Comparison of ENCODE assay signal across 29 cellular contexts in genomic region chr16:19164285-19164684, GRCh38. TPM values are rescaled to one million over a fixed set of nuclear protein-coding genes. Genes with fewer than 3 reads are reported as not detected.
"Had no signal": no experiment of that assay in that cellular context is flagged by ENCODE, and none has a peak within 500 bp of the region (broad histone marks: within the 10 kb centered on the region; RNA-seq: fewer than 3 reads in every experiment).

No MANE protein-coding gene starts in this region.

- H3K9ac ChIP-seq: neural progenitor cell had no signal

- H3K9me3 ChIP-seq: lower lobe of right lung, ovary, suprapubic skin, thoracic aorta, tibial artery, uterus had no signal

- H3K27ac ChIP-seq: lower lobe of right lung, neural progenitor cell, ovary, skin epidermis, suprapubic skin, thoracic aorta, tibial artery, uterus had no signal

- DNase-seq: hippocampal formation; kidney glomerular epithelial cell; left cardiac atrium; left ventricle myocardium superior; lower lobe of right lung; mammary epithelial cell; mesenchymal stem cell; naive B cell; natural killer cell; nephron progenitor cell; ovary; retina; right cardiac atrium; stimulated activated CD4-positive, alpha-beta T cell treated with anti-CD3 and anti-CD28 coated beads, Interleukin-12 subunit alpha, Interleukin-12 subunit beta, amount 100 ng/mL, for 4 hours; stimulated activated CD4-positive, alpha-beta T cell treated with anti-CD3 and anti-CD28 coated beads, Interleukin-15, amount 100 ng/mL, for 24 hours; stimulated activated CD4-positive, alpha-beta T cell treated with anti-CD3 and anti-CD28 coated beads, Interleukin-2, amount 100 ng/mL, for 24 hours; stimulated activated CD4-positive, alpha-beta T cell treated with anti-CD3 and anti-CD28 coated beads, Interleukin-4, amount 100 ng/mL, for 1 hour; stimulated activated naive B cell treated with anti-CD40 and anti-IgM and Interleukin-4, amounts not matched to agents 10 μg/mL and 1 μg/mL and 100 μg/mL, for 72 hours; stimulated activated naive CD8-positive, alpha-beta T cell treated with anti-CD3 and anti-CD28 coated beads, Interleukin-15, Interleukin-2, amounts not matched to agents 100 U/mL and 50 U/mL, for 24 hours; tibial artery; uterus had no signal

- H3K27ac Mint-ChIP-seq: natural killer cell; nephron progenitor cell; neural progenitor cell; progenitor cell of endocrine pancreas; stimulated activated naive B cell treated with anti-CD40 and anti-IgM and Interleukin-4, amounts not matched to agents 10 μg/mL and 1 μg/mL and 100 μg/mL, for 72 hours had no signal

- H3K4me3 ChIP-seq: lower lobe of right lung, neural progenitor cell, ovary, skin epidermis, suprapubic skin, thoracic aorta, tibial artery, uterus had no signal

- H2AFZ ChIP-seq: neural progenitor cell had no signal

- H3K36me3 ChIP-seq: lower lobe of right lung, neural progenitor cell, ovary, suprapubic skin, thoracic aorta, tibial artery, uterus had no signal

- H3K4me2 ChIP-seq: neural progenitor cell had no signal

- H3K27me3 ChIP-seq: ovary had no signal

- H3K4me1 Mint-ChIP-seq: natural killer cell had no signal

- H3K36me3 Mint-ChIP-seq: natural killer cell, neural progenitor cell had no signal

- ATAC-seq: left cardiac atrium; left lobe of liver; left ventricle myocardium superior; lower lobe of right lung; natural killer cell; right cardiac atrium; sciatic nerve; stimulated activated naive B cell treated with anti-CD40 and anti-IgM and Interleukin-4, amounts not matched to agents 10 μg/mL and 1 μg/mL and 100 μg/mL, for 72 hours; stimulated activated naive CD8-positive, alpha-beta T cell treated with anti-CD3 and anti-CD28 coated beads, Interleukin-15, Interleukin-2, amounts not matched to agents 100 U/mL and 50 U/mL, for 24 hours had no signal

- H3K4me3 Mint-ChIP-seq: natural killer cell; nephron progenitor cell; neural progenitor cell; stimulated activated naive B cell treated with anti-CD40 and anti-IgM and Interleukin-4, amounts not matched to agents 10 μg/mL and 1 μg/mL and 100 μg/mL, for 72 hours had no signal

- FAIRE-seq: keratinocyte had no signal

- H3K9me3 Mint-ChIP-seq: neural progenitor cell had no signal

RNA-seq across cellular contexts. Expression of gene SYT17, which starts 3.8 kb away (rescaled TPM):
- polyA plus RNA-seq: keratinocyte had no signal
